In genomic region chr4:128565565-128566186, GRCh38 we compare ENCODE assay signal across 8 cellular contexts.
A peak's percentile ranks its signal among the peaks of the same experiment; 100 is the strongest.
DNase-seq lines count a peak whose midpoint lies in the region; ATAC-seq and TF ChIP-seq lines count a peak whose summit lies in the region.

No MANE protein-coding gene starts in this region.

- H3K4me3 ChIP-seq in HL-60 (replicated peaks; ENCODE audit: insufficient read depth, low read length): no peak overlapping the region
- no peak overlapping the region for H3K4me3 ChIP-seq in heart right ventricle
- no peak overlapping the region for H3K4me3 ChIP-seq in spleen

- peaks cover 0 to 21% (median 4%) of the 10 kb centered on the region in 9 donors for H3K4me1 ChIP-seq in heart right ventricle
- H3K4me1 ChIP-seq in spleen: peaks cover 0 to 8% (median 1%) of the 10 kb centered on the region in 6 donors

- intact Hi-C loops in heart right ventricle (cut with DNase I): loop anchor here in 9 of 10 donors (2.0 to 10.0 kb wide), 9 partner anchors 108 to 299 kb away; partner anchors contain the start of genes JADE1 (in 3 of the 9) and PGRMC2 (in 1 of the 9)
- intact Hi-C loops in spleen (cut with DNase I; ENCODE audit: low total_unique reads): no loop called here

- H3K27me3 ChIP-seq in HL-60 (ENCODE audit: insufficient read depth, poor library complexity, severe bottlenecking) (no peaks in the 10 kb centered on the region), heart right ventricle (no peaks in the 10 kb centered on the region), spleen (replicated peaks in 1 of 7) (no peaks in the 10 kb centered on the region)

- H3K36me3 ChIP-seq in heart right ventricle (no peaks in the 10 kb centered on the region), spleen (no peaks in the 10 kb centered on the region)

- peak; percentile 50 to 80 (median 77) for ATAC-seq in heart right ventricle

- 59 to 72% methylated on average over 4 of the region's 4 CpGs for WGBS in heart right ventricle, 2 donors
- WGBS in spleen, 5 donors: 54 to 66% (median 62%) methylated on average over 4 of the region's 4 CpGs

- DNase-seq in SIG-M5 treated with dmso at 0.1 percent for 504 hours (lab: John Stamatoyannopoulos, UW; ENCODE audit: unreplicated experiment) (peak; percentile 24), SIG-M5 (lab: John Stamatoyannopoulos, UW) (no peak), HL-60 (ENCODE audit: low read depth in 1 of 2, low spot score in 1 of 2) (peak in 1 of 2 experiments; percentile 15), T-helper 9 cell (peak; percentile 3), heart right ventricle (peak in 1 of 2 donors; percentile 39), spleen (no peak), DMS153 (lab: John Stamatoyannopoulos, UW) (no peak)
- DNase-seq in activated effector memory CD4-positive, alpha-beta T cell treated with anti-CD3 and anti-CD28 coated beads, Interleukin-2, amount 50 U/mL, for 16 hours: no peak

- no peak for TF ChIP-seq POLR2A in spleen (IDR thresholded peaks at IDR 0.05)

- H3K9me3 ChIP-seq in heart right ventricle (no peaks in the 10 kb centered on the region), spleen (no peaks in the 10 kb centered on the region)

- no peak overlapping the region for H3K27ac ChIP-seq in HL-60 (replicated peaks)
- H3K27ac ChIP-seq in heart right ventricle: no peak overlapping the region
- H3K27ac ChIP-seq in spleen: no peak overlapping the region

- peak; percentile 12 for TF ChIP-seq CTCF in HL-60 (IDR thresholded peaks at IDR 0.05; ENCODE audit: insufficient read depth, low read length)
- peak; percentile 25 to 66 (median 61) for TF ChIP-seq CTCF in heart right ventricle (IDR thresholded peaks at IDR 0.05)
- TF ChIP-seq CTCF in spleen (IDR thresholded peaks at IDR 0.05 in 8 of 11, conservative IDR thresholded peaks at IDR 0.05 in 3 of 11): peak in 8 of 11 experiments; percentile 6 to 49 (median 31)

Comparison
In these comparisons a context has a peak if more than half of its experiments do, and no peak if none do; other contexts are left out.
1. DNase-seq: peak in SIG-M5 treated with dmso at 0.1 percent for 504 hours (single experiment) and T-helper 9 cell (single experiment); none in SIG-M5 (single experiment), spleen (single experiment), activated effector memory CD4-positive, alpha-beta T cell treated with anti-CD3 and anti-CD28 coated beads, Interleukin-2, amount 50 U/mL, for 16 hours (single experiment) and DMS153 (single experiment).
2. Peak in every context shown above with its lines, with median percentiles within 50 percentile points of each other: CTCF ChIP-seq.